ENCODE assay signal across 17 cellular contexts in genomic region chr15:93479679-93480078, GRCh38.
DNase-seq lines count a peak whose midpoint lies in the region; ATAC-seq, FAIRE-seq and TF ChIP-seq lines count a peak whose summit lies in the region.
"Had no signal": no experiment of that assay in that cellular context is flagged by ENCODE, and none has a peak within 500 bp of the region (broad histone marks: within the 10 kb centered on the region; RNA-seq: fewer than 3 reads in every experiment).

No MANE protein-coding gene starts in this region.

- FAIRE-seq in pancreas (lab: Jason Lieb, UNC): no peak
- FAIRE-seq: GM12892 had no signal

- H3K9me3 ChIP-seq in pancreas: no peaks in the 10 kb centered on the region
- H3K9me3 ChIP-seq in vagina: no peaks in the 10 kb centered on the region
- H3K9me3 ChIP-seq in T-helper 17 cell (ENCODE audit: control insufficient read depth, low read length, poor library complexity, severe bottlenecking): no peaks in the 10 kb centered on the region
- H3K9me3 ChIP-seq: BLaER1 had no signal

- no peak overlapping the region for H3K4me3 Mint-ChIP-seq in T-helper 17 cell
- no peak overlapping the region for H3K4me3 Mint-ChIP-seq in natural killer cell
- H3K4me3 Mint-ChIP-seq: CD8-positive, alpha-beta memory T cell had no signal

- peak overlapping the region in 3 of 4 donors; percentile 16 to 54 (median 28) for H3K27ac ChIP-seq in pancreas
- H3K27ac ChIP-seq in vagina: peak overlapping the region; percentile 21
- H3K27ac ChIP-seq: 22Rv1, BLaER1, RWPE1 had no signal

- no peaks in the 10 kb centered on the region for H3K27me3 ChIP-seq in pancreas
- no peaks in the 10 kb centered on the region for H3K27me3 ChIP-seq in vagina
- H3K27me3 ChIP-seq: BLaER1 had no signal

- TF ChIP-seq CTCF in pancreas (IDR thresholded peaks at IDR 0.05) (no peak), vagina (IDR thresholded peaks at IDR 0.05) (no peak), natural killer cell (IDR thresholded peaks at IDR 0.05) (no peak)

- DNase-seq in DMS 273 (lab: John Stamatoyannopoulos, UW; ENCODE audit: unreplicated experiment): peak; percentile 63
- no peak for DNase-seq in DMS 273 treated with DMSO at 0.1 percent for 48 hours (lab: John Stamatoyannopoulos, UW)
- peak; percentile 65 for DNase-seq in left ventricle myocardium superior
- DNase-seq in pancreas: peak in 4 of 6 donors; percentile 57 to 66 (median 64)
- no peak for DNase-seq in vagina (ENCODE audit: extremely low spot score in 2 of 2)
- no peak for DNase-seq in T-helper 17 cell
- DNase-seq in natural killer cell: no peak
- no peak for DNase-seq in NAMALWA (ENCODE audit: low spot score)
- DNase-seq: CD8-positive, alpha-beta memory T cell; NCI-H187; NCI-H446; NK-92 treated with Interleukin-12 subunit alpha and Interleukin-12 subunit beta, amount 100 ng/mL, for 24 hours had no signal

- H3K36me3 Mint-ChIP-seq in T-helper 17 cell (ENCODE audit: low read depth) (peaks cover 3% of the 10 kb centered on the region), natural killer cell (no peaks in the 10 kb centered on the region)
- H3K36me3 Mint-ChIP-seq: CD8-positive, alpha-beta memory T cell had no signal

- no peaks in the 10 kb centered on the region for H3K36me3 ChIP-seq in pancreas
- H3K36me3 ChIP-seq in vagina: no peaks in the 10 kb centered on the region
- H3K36me3 ChIP-seq: BLaER1 had no signal

- TF ChIP-seq POLR2A in vagina (IDR thresholded peaks at IDR 0.05): no peak

- no peak overlapping the region for H3K4me3 ChIP-seq in pancreas
- H3K4me3 ChIP-seq in vagina: no peak overlapping the region
- H3K4me3 ChIP-seq: BLaER1 had no signal

- no peaks in the 10 kb centered on the region for H3K4me1 Mint-ChIP-seq in T-helper 17 cell
- H3K4me1 Mint-ChIP-seq in natural killer cell: no peaks in the 10 kb centered on the region
- H3K4me1 Mint-ChIP-seq: CD8-positive, alpha-beta memory T cell had no signal

- no peak overlapping the region for H3K27ac Mint-ChIP-seq in T-helper 17 cell
- no peak overlapping the region for H3K27ac Mint-ChIP-seq in natural killer cell
- H3K27ac Mint-ChIP-seq: CD8-positive, alpha-beta memory T cell had no signal

- ATAC-seq in left ventricle myocardium superior (peak; percentile 83), pancreas (peak; percentile 50 to 72 (median 62)), T-helper 17 cell (no peak), natural killer cell (no peak)
- ATAC-seq: HCT116 had no signal

- H3K4me1 ChIP-seq in pancreas (peaks cover 27 to 34% (median 30%) of the 10 kb centered on the region in 3 donors), vagina (peaks cover 7% of the 10 kb centered on the region)
- H3K4me1 ChIP-seq: BLaER1 had no signal

- intact Hi-C loops in left ventricle myocardium superior (cut with micrococcal nuclease) (loop anchor here (10.0 kb wide), 1 partner anchor 395 kb away; the partner anchor contains the start of gene RGMA), pancreas (cut with DNase I) (loop anchor here in 1 of 3 donors (10.0 kb wide), 1 partner anchor 95 kb away; no protein-coding TSS in a partner anchor), vagina (cut with DNase I) (no loop called here), natural killer cell (cut with micrococcal nuclease) (no loop called here)

- 42 to 50% methylated on average over 1 of the region's 1 CpG for WGBS in pancreas, 2 donors

- H3K9me3 Mint-ChIP-seq in natural killer cell: no peaks in the 10 kb centered on the region
- H3K9me3 Mint-ChIP-seq: CD8-positive, alpha-beta memory T cell had no signal

- H3K27me3 Mint-ChIP-seq in T-helper 17 cell (peaks cover 27% of the 10 kb centered on the region), natural killer cell (ENCODE audit: low read depth in 2 of 2) (peaks cover 7 to 47% of the 10 kb centered on the region in 2 donors)

Comparison
In these comparisons a context has a peak if more than half of its experiments do, and no peak if none do; other contexts are left out.
1. DNase-seq: peak in DMS 273 (single experiment), left ventricle myocardium superior (single experiment) and pancreas (4 of 6); none in DMS 273 treated with DMSO at 0.1 percent for 48 hours (single experiment), vagina (0 of 2), T-helper 17 cell (0 of 3), natural killer cell (single experiment) and NAMALWA (single experiment).
2. ATAC-seq: peak in left ventricle myocardium superior (single experiment) and pancreas (4 of 4); none in T-helper 17 cell (single experiment) and natural killer cell (0 of 3).